ENCODE assay signal across 8 cellular contexts in the genomic region with DNA sequence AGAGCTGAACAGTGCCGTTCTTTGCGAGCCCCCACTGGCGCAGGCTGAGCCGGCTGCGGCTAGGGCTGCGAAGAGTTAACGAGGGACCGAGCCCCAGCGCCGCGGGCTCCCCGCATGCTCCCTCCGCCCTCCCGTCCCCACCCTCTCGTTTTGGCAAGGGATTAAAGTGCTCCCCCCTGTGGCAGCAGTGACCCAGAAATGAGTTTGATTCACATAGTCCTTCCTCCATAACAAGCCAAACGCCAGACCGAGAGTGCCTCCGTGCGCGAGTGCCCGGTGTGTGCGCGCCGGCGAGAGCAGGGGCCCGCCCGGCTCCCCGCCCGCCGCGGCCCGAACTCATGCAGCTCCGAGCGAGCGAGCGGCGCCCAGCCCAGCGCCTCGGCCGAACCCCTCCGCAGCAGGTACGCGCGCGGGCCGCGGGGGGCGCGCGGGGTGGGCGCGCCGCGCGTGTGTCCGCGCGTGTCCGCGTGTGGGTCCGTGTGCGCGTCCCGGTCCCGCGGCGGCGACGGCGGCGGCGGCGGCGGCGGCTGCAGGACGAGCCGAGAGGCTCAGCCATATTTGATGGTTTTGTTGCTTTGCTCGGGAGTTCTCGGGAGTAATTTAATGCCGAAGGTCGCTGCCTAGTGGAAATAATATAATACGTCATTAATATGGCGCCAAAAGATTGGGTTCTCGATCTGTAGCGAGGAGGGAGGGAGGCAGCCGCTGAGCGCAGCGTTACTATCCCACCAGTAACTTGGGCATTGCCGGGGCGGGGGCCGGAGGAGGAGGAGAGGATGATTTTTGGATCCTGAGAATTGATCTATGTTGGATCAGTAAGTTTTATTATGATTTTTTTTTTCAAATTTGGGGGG. TPM values are rescaled to one million over a fixed set of nuclear protein-coding genes. Genes with fewer than 3 reads are reported as not detected.
A peak's percentile ranks its signal among the peaks of the same experiment; 100 is the strongest.
DNase-seq lines count a peak whose midpoint lies in the region; ATAC-seq and TF ChIP-seq lines count a peak whose summit lies in the region.

Gene JADE1, plus strand, starts transcription at position 224 of the 854 bp plus-strand sequence. CDS start 22,059 bp downstream, outside the sequence.

- intact Hi-C loops in activated naive CD4-positive, alpha-beta T cell treated with anti-CD3 and anti-CD28 coated beads for 36 hours (cut with micrococcal nuclease): loop anchor here (1.0 to 5.0 kb wide), 9 partner anchors 27 to 1027 kb away; partner anchors contain the start of genes HSPA4L and PLK4

- H3K4me3 ChIP-seq in GM06990 (replicated peaks; ENCODE audit: low read depth, low read length) (peak within 1 kb of the TSS; percentile 59), HFF-Myc (replicated peaks; ENCODE audit: low read depth, low read length) (peak within 1 kb of the TSS; percentile 81), gastroesophageal sphincter (peak within 1 kb of the TSS; percentile 71 to 83)

- TF ChIP-seq CTCF in GM06990 (IDR thresholded peaks at IDR 0.05; ENCODE audit: insufficient read depth, low read length, poor library complexity, severe bottlenecking): peak; percentile 69
- TF ChIP-seq CTCF in HFF-Myc (IDR thresholded peaks at IDR 0.05; ENCODE audit: low read depth, low read length, missing control alignments): peak; percentile 56
- peak; percentile 26 to 73 (median 65) for TF ChIP-seq CTCF in gastroesophageal sphincter (IDR thresholded peaks at IDR 0.05)

- in situ Hi-C loops in SK-MEL-5 (cut with HindIII; ENCODE audit: low pct_unique_long_range_greater_than_20kb, low sequenced_read_pairs): no loop called here

- H3K36me3 ChIP-seq in GM06990 (ENCODE audit: control insufficient read depth, insufficient read depth, low read length): no peaks in the 10 kb centered on the region
- H3K36me3 ChIP-seq in gastroesophageal sphincter: no peaks in the 10 kb centered on the region

- peak within 1 kb of the TSS; percentile 94 to 99 (median 98) for H3K27ac ChIP-seq in gastroesophageal sphincter

- H3K4me1 Mint-ChIP-seq in activated naive CD4-positive, alpha-beta T cell treated with anti-CD3 and anti-CD28 coated beads for 36 hours (ENCODE audit: low read depth): peaks cover 15% of the 10 kb centered on the region

- no peak for TF ChIP-seq EP300 in gastroesophageal sphincter (IDR thresholded peaks at IDR 0.05)

- H3K27me3 ChIP-seq in GM06990 (replicated peaks; ENCODE audit: control insufficient read depth, insufficient read depth, low read length) (no peaks in the 10 kb centered on the region), gastroesophageal sphincter (no peaks in the 10 kb centered on the region)

- no peaks in the 10 kb centered on the region for H3K9me3 Mint-ChIP-seq in activated naive CD4-positive, alpha-beta T cell treated with anti-CD3 and anti-CD28 coated beads for 36 hours

- peak; percentile 72 for ATAC-seq in gastroesophageal sphincter

- 0 to 1% methylated on average over 14 to 15 of the region's 91 CpGs for WGBS in gastroesophageal sphincter (ENCODE audit: low coverage in 1 of 2), 2 donors

- peak within 1 kb of the TSS; percentile 100 for H3K27ac Mint-ChIP-seq in activated naive CD4-positive, alpha-beta T cell treated with anti-CD3 and anti-CD28 coated beads for 36 hours

- peaks cover 0 to 28% (median 4%) of the 10 kb centered on the region in 3 donors for H3K4me1 ChIP-seq in gastroesophageal sphincter

- H3K4me3 Mint-ChIP-seq in activated naive CD4-positive, alpha-beta T cell treated with anti-CD3 and anti-CD28 coated beads for 36 hours: peak within 1 kb of the TSS; percentile 99

- TF ChIP-seq POLR2A in gastroesophageal sphincter (IDR thresholded peaks at IDR 0.05): peak; percentile 68 to 69

- CTCF ChIA-PET in activated naive CD4-positive, alpha-beta T cell treated with anti-CD3 and anti-CD28 coated beads for 36 hours (lab: Charles Lee): interaction anchor here (0.6 to 1.7 kb wide), 6 partner anchors 23 to 527 kb away, joined by 3 to 5 read pairs (median 4); no protein-coding TSS in a partner anchor

- peaks cover 1% of the 10 kb centered on the region for H3K36me3 Mint-ChIP-seq in activated naive CD4-positive, alpha-beta T cell treated with anti-CD3 and anti-CD28 coated beads for 36 hours (ENCODE audit: low read depth)

- H3K27me3 Mint-ChIP-seq in activated naive CD4-positive, alpha-beta T cell treated with anti-CD3 and anti-CD28 coated beads for 36 hours (ENCODE audit: low read depth): no peaks in the 10 kb centered on the region

- no peaks in the 10 kb centered on the region for H3K9me3 ChIP-seq in gastroesophageal sphincter

- peak; percentile 93 for DNase-seq in GM06990 (ENCODE audit: extremely low read depth, insufficient read length)
- peak; percentile 91 for DNase-seq in HFF-Myc (ENCODE audit: extremely low read depth, low read depth)
- peak; percentile 88 for DNase-seq in MV-4-11 (lab: John Stamatoyannopoulos, UW)
- DNase-seq in SK-MEL-5 (ENCODE audit: low read depth, low spot score): peak; percentile 94
- DNase-seq in activated naive CD4-positive, alpha-beta T cell treated with anti-CD3 and anti-CD28 coated beads for 36 hours: peak; percentile 95
- DNase-seq in non-pigmented ciliary epithelial cell (ENCODE audit: low read depth): peak; percentile 86
- peak; percentile 91 for DNase-seq in superior temporal gyrus (ENCODE audit: extremely low spot score)

RNA-seq across cellular contexts. Expression of gene JADE1, which starts in this region (rescaled TPM):
- total RNA-seq in SK-MEL-5 (2014; rRNA removed; shearing (Covaris generic)): 6.7 and 7.4 TPM in 2 replicates
- polyA plus RNA-seq in SK-MEL-5 (2015; cell fraction: cytosol; rRNA removed): 6.5 and 9.5 TPM in 2 replicates
- polyA plus RNA-seq in SK-MEL-5 (2015; cell fraction: nucleus; rRNA removed): 13.9 and 21.7 TPM in 2 replicates
- total RNA-seq in activated naive CD4-positive, alpha-beta T cell treated with anti-CD3 and anti-CD28 coated beads for 36 hours: 10 to 100 TPM; 35.8 to 38.2 TPM
- 100 to 1,000 TPM in 1 of 4 donors, 10 to 100 TPM in 3; 45.5 to 112 (median 63.5) TPM for total RNA-seq in gastroesophageal sphincter

Comparison
In these comparisons a context has a peak if more than half of its experiments do, and no peak if none do; other contexts are left out.
1. Peak in every context shown above with its lines: DNase-seq, ATAC-seq, H3K4me3 ChIP-seq and H3K27ac ChIP-seq.